In genomic region chr19:47086280-47086679, GRCh38 we compare ENCODE assay signal across 19 cellular contexts. TPM values are rescaled to one million over a fixed set of nuclear protein-coding genes. Genes with fewer than 3 reads are reported as not detected.
DNase-seq lines count a peak whose midpoint lies in the region; ATAC-seq and TF ChIP-seq lines count a peak whose summit lies in the region.
"Had no signal": no experiment of that assay in that cellular context is flagged by ENCODE, and none has a peak within 500 bp of the region (broad histone marks: within the 10 kb centered on the region; RNA-seq: fewer than 3 reads in every experiment).

No MANE protein-coding gene starts in this region.

- H3K36me3 ChIP-seq in BLaER1: peaks cover 100% of the 10 kb centered on the region

- TF ChIP-seq CTCF in activated CD8-positive, alpha-beta T cell treated with anti-CD3 and anti-CD28 coated beads for 36 hours (IDR thresholded peaks at IDR 0.05): no peak
- TF ChIP-seq CTCF in activated B cell treated with CpG ODN at 0.5 μM for 24 hours (IDR thresholded peaks at IDR 0.05): no peak

- H3K27me3 Mint-ChIP-seq in activated CD8-positive, alpha-beta T cell treated with anti-CD3 and anti-CD28 coated beads, Interleukin-2, amount 10 ng/mL, durations not matched to agents 7 days and 5 days (ENCODE audit: low read depth): no peaks in the 10 kb centered on the region
- no peaks in the 10 kb centered on the region for H3K27me3 Mint-ChIP-seq in activated CD8-positive, alpha-beta T cell treated with anti-CD3 and anti-CD28 coated beads for 36 hours
- H3K27me3 Mint-ChIP-seq in activated B cell treated with CpG ODN at 0.5 μM for 24 hours (no peaks in the 10 kb centered on the region), memory B cell (no peaks in the 10 kb centered on the region)

- H3K4me2 ChIP-seq in BLaER1: peak overlapping the region; percentile 71

- intact Hi-C loops in activated CD8-positive, alpha-beta T cell treated with anti-CD3 and anti-CD28 coated beads for 36 hours (cut with micrococcal nuclease): no loop called here
- intact Hi-C loops in activated B cell treated with CpG ODN at 0.5 μM for 24 hours (cut with micrococcal nuclease): no loop called here

- peaks cover 75% of the 10 kb centered on the region for H3K36me3 Mint-ChIP-seq in activated CD8-positive, alpha-beta T cell treated with anti-CD3 and anti-CD28 coated beads, Interleukin-2, amount 10 ng/mL, durations not matched to agents 7 days and 5 days (ENCODE audit: low read depth)
- H3K36me3 Mint-ChIP-seq in activated CD8-positive, alpha-beta T cell treated with anti-CD3 and anti-CD28 coated beads for 36 hours (ENCODE audit: low read depth): peaks cover 65% of the 10 kb centered on the region
- peaks cover 83% of the 10 kb centered on the region for H3K36me3 Mint-ChIP-seq in activated B cell treated with CpG ODN at 0.5 μM for 24 hours (ENCODE audit: low read depth)
- H3K36me3 Mint-ChIP-seq in memory B cell: peaks cover 40% of the 10 kb centered on the region

- peaks cover 16% of the 10 kb centered on the region for H3K4me1 Mint-ChIP-seq in activated CD8-positive, alpha-beta T cell treated with anti-CD3 and anti-CD28 coated beads, Interleukin-2, amount 10 ng/mL, durations not matched to agents 7 days and 5 days (ENCODE audit: low read depth)
- H3K4me1 Mint-ChIP-seq in activated CD8-positive, alpha-beta T cell treated with anti-CD3 and anti-CD28 coated beads for 36 hours (ENCODE audit: low read depth): no peaks in the 10 kb centered on the region
- H3K4me1 Mint-ChIP-seq in activated B cell treated with CpG ODN at 0.5 μM for 24 hours: peaks cover 15% of the 10 kb centered on the region
- H3K4me1 Mint-ChIP-seq in memory B cell: peaks cover 6% of the 10 kb centered on the region
- H3K4me1 Mint-ChIP-seq: CD14-positive monocyte had no signal

- peak overlapping the region; percentile 78 for H3K27ac ChIP-seq in BLaER1

- peak overlapping the region; percentile 49 for H3K27ac Mint-ChIP-seq in activated CD8-positive, alpha-beta T cell treated with anti-CD3 and anti-CD28 coated beads, Interleukin-2, amount 10 ng/mL, durations not matched to agents 7 days and 5 days
- H3K27ac Mint-ChIP-seq in activated CD8-positive, alpha-beta T cell treated with anti-CD3 and anti-CD28 coated beads for 36 hours: no peak overlapping the region
- H3K27ac Mint-ChIP-seq in activated B cell treated with CpG ODN at 0.5 μM for 24 hours (peak overlapping the region; percentile 18), memory B cell (peak overlapping the region; percentile 41)

- H3K4me1 ChIP-seq in BLaER1: peaks cover 25% of the 10 kb centered on the region
- H3K4me1 ChIP-seq: HAP-1 had no signal

- POLR2A ChIA-PET in activated CD8-positive, alpha-beta T cell treated with anti-CD3 and anti-CD28 coated beads, Interleukin-2, amount 10 ng/mL, durations not matched to agents 7 days and 5 days (lab: Charles Lee): no interaction called here
- POLR2A ChIA-PET in activated CD8-positive, alpha-beta T cell treated with anti-CD3 and anti-CD28 coated beads for 36 hours (lab: Charles Lee): no interaction called here
- POLR2A ChIA-PET in activated B cell treated with CpG ODN at 0.5 μM for 24 hours (lab: Charles Lee): no interaction called here

- peak overlapping the region; percentile 66; the same call in 1 of the 2 replicates for H3K9ac ChIP-seq in BLaER1

- H3K27me3 ChIP-seq in BLaER1: no peaks in the 10 kb centered on the region

- no peak for DNase-seq in activated CD8-positive, alpha-beta T cell treated with anti-CD3 and anti-CD28 coated beads, Interleukin-2, amount 10 ng/mL, durations not matched to agents 7 days and 5 days
- DNase-seq in activated CD8-positive, alpha-beta T cell treated with anti-CD3 and anti-CD28 coated beads for 36 hours: no peak
- no peak for DNase-seq in activated B cell treated with CpG ODN at 0.5 μM for 24 hours
- no peak for DNase-seq in memory B cell (ENCODE audit: low spot score in 2 of 2)
- no peak for DNase-seq in stimulated activated CD4-positive, alpha-beta T cell treated with anti-CD3 and anti-CD28 coated beads, Interleukin-1b, Interleukin-23, amount 100 ng/mL, for 48 hours
- no peak for DNase-seq in NCI-H187 (lab: John Stamatoyannopoulos, UW)
- DNase-seq in RKO (ENCODE audit: low spot score): no peak
- DNase-seq: Calu3; DMS79; IMR-90; MV-4-11; NCI-H1436; NCI-H2227 treated with DMSO at 0.1 percent for 48 hours; NCI-H524 treated with DMSO at 0.1 percent for 48 hours; NK-92 treated with Interleukin-12 subunit alpha and Interleukin-12 subunit beta, amount 100 ng/mL, for 24 hours had no signal

- H3K9me3 Mint-ChIP-seq in activated CD8-positive, alpha-beta T cell treated with anti-CD3 and anti-CD28 coated beads, Interleukin-2, amount 10 ng/mL, durations not matched to agents 7 days and 5 days (ENCODE audit: insufficient read depth): no peaks in the 10 kb centered on the region
- H3K9me3 Mint-ChIP-seq in activated CD8-positive, alpha-beta T cell treated with anti-CD3 and anti-CD28 coated beads for 36 hours: no peaks in the 10 kb centered on the region
- H3K9me3 Mint-ChIP-seq in activated B cell treated with CpG ODN at 0.5 μM for 24 hours (no peaks in the 10 kb centered on the region), memory B cell (no peaks in the 10 kb centered on the region)
- H3K9me3 Mint-ChIP-seq: CD14-positive monocyte had no signal

- ATAC-seq in activated CD8-positive, alpha-beta T cell treated with anti-CD3 and anti-CD28 coated beads, Interleukin-2, amount 10 ng/mL, durations not matched to agents 7 days and 5 days: no peak
- no peak for ATAC-seq in activated CD8-positive, alpha-beta T cell treated with anti-CD3 and anti-CD28 coated beads for 36 hours
- ATAC-seq in activated B cell treated with CpG ODN at 0.5 μM for 24 hours (ENCODE audit: low read depth) (no peak), memory B cell (ENCODE audit: low read depth) (no peak)
- ATAC-seq: GM12878 had no signal

- H3K4me3 ChIP-seq in BLaER1: no peak overlapping the region
- H3K4me3 ChIP-seq: GM12878, HAP-1 had no signal

- peaks cover 17% of the 10 kb centered on the region for H4K20me1 ChIP-seq in BLaER1

- H3K9me3 ChIP-seq in BLaER1: no peaks in the 10 kb centered on the region
- H3K9me3 ChIP-seq: HAP-1 had no signal

- CTCF ChIA-PET in activated CD8-positive, alpha-beta T cell treated with anti-CD3 and anti-CD28 coated beads, Interleukin-2, amount 10 ng/mL, durations not matched to agents 7 days and 5 days (lab: Charles Lee): no interaction called here
- CTCF ChIA-PET in activated CD8-positive, alpha-beta T cell treated with anti-CD3 and anti-CD28 coated beads for 36 hours (lab: Charles Lee): no interaction called here
- CTCF ChIA-PET in activated B cell treated with CpG ODN at 0.5 μM for 24 hours (lab: Charles Lee): no interaction called here

- no peak overlapping the region for H3K4me3 Mint-ChIP-seq in activated CD8-positive, alpha-beta T cell treated with anti-CD3 and anti-CD28 coated beads, Interleukin-2, amount 10 ng/mL, durations not matched to agents 7 days and 5 days
- no peak overlapping the region for H3K4me3 Mint-ChIP-seq in activated CD8-positive, alpha-beta T cell treated with anti-CD3 and anti-CD28 coated beads for 36 hours
- H3K4me3 Mint-ChIP-seq in activated B cell treated with CpG ODN at 0.5 μM for 24 hours: no peak overlapping the region
- H3K4me3 Mint-ChIP-seq in memory B cell: no peak overlapping the region
- H3K4me3 Mint-ChIP-seq: CD14-positive monocyte had no signal

RNA-seq across cellular contexts. Expression of gene ZC3H4, which starts 27.3 kb away (rescaled TPM):
- total RNA-seq in activated CD8-positive, alpha-beta T cell treated with anti-CD3 and anti-CD28 coated beads, Interleukin-2, amount 10 ng/mL, durations not matched to agents 7 days and 5 days: 100 to 1,000 TPM; 102 TPM
- total RNA-seq in activated CD8-positive, alpha-beta T cell treated with anti-CD3 and anti-CD28 coated beads for 36 hours: 10 to 100 TPM; 68.5 to 70.2 TPM
- total RNA-seq in activated B cell treated with CpG ODN at 0.5 μM for 24 hours: 83.8 and 89.1 TPM in 2 replicates

RNA-seq across cellular contexts. Expression of gene TMEM160, which starts 37.9 kb away (rescaled TPM):
- 10 to 100 TPM; 74.4 to 76.8 TPM for total RNA-seq in activated CD8-positive, alpha-beta T cell treated with anti-CD3 and anti-CD28 coated beads, Interleukin-2, amount 10 ng/mL, durations not matched to agents 7 days and 5 days
- total RNA-seq in activated CD8-positive, alpha-beta T cell treated with anti-CD3 and anti-CD28 coated beads for 36 hours: 10 to 100 TPM; 61.2 to 61.5 TPM
- 32.0 and 32.4 TPM in 2 replicates for total RNA-seq in activated B cell treated with CpG ODN at 0.5 μM for 24 hours

RNA-seq across cellular contexts. Expression of gene SAE1, which starts 44.4 kb away (rescaled TPM):
- total RNA-seq in activated CD8-positive, alpha-beta T cell treated with anti-CD3 and anti-CD28 coated beads, Interleukin-2, amount 10 ng/mL, durations not matched to agents 7 days and 5 days: 100 to 1,000 TPM; 165 to 175 TPM
- total RNA-seq in activated CD8-positive, alpha-beta T cell treated with anti-CD3 and anti-CD28 coated beads for 36 hours: 100 to 1,000 TPM; 125 to 127 TPM
- total RNA-seq in activated B cell treated with CpG ODN at 0.5 μM for 24 hours: 64.5 and 67.4 TPM in 2 replicates
